In the genomic region with DNA sequence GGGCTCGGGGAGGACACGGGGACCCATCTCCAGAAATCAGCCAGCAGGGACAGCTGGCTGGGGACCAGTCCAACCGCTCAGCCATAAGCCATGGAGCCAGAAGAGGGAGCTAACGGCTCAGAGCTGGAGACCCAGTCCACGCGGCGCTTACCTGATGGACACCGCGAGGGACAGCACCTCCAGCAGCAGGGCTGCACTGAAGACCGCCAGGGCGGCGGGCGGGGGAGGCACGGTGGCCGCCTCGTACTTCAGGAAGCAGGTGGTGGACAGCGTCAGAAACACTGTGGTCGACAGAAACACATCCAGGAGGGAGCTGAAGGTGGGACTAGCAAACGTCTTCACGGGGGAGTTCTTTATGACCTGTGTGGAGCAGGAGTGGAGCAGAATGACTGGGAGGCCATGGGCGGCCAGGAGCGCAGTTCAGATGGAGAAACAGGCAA, we compare ENCODE assay signal across 8 cellular contexts.
DNase-seq lines count a peak whose midpoint lies in the region; ATAC-seq, FAIRE-seq and TF ChIP-seq lines count a peak whose summit lies in the region.

No MANE protein-coding gene starts in this region.

- no peak overlapping the region for H3K23ac ChIP-seq in IMR-90 (ENCODE audit: low read depth, low read length)

- H3K4me1 Mint-ChIP-seq in CD4-positive, CD25-positive, alpha-beta regulatory T cell = peaks cover 0 to 4% (median 2%) of the 10 kb centered on the region in 4 donors

- TF ChIP-seq RAD21 in IMR-90 (IDR thresholded peaks at IDR 0.05; ENCODE audit: low read length) (peak; percentile 92), K562 (CRISPR knock-in tag; conservative IDR thresholded peaks at IDR 0.05 in 1 of 2, IDR thresholded peaks at IDR 0.05 in 1 of 2) (peak; percentile 74 to 90)

- TF ChIP-seq CTCF in IMR-90 (conservative IDR thresholded peaks at IDR 0.05; ENCODE audit: low read depth, low read length) (peak; percentile 80), K562 (IDR thresholded peaks at IDR 0.05 in 2 of 3, conservative IDR thresholded peaks at IDR 0.05 in 1 of 3; ENCODE audit: insufficient read depth in 2 of 3, low read depth in 1 of 3, low read length in 3 of 3) (peak; percentile 84 to 95 (median 92))

- H3K4ac ChIP-seq in IMR-90 (ENCODE audit: low read depth, low read length) = peak overlapping the region; percentile 54

- H4K20me1 ChIP-seq in IMR-90 (ENCODE audit: insufficient read depth, low read length) (no peaks in the 10 kb centered on the region), K562 (replicated peaks; ENCODE audit: control insufficient read depth, insufficient read depth, low read length) (peaks cover 12% of the 10 kb centered on the region)

- peaks cover under 1% of the 10 kb centered on the region for H3K27me3 Mint-ChIP-seq in CD4-positive, CD25-positive, alpha-beta regulatory T cell

- peak overlapping the region; percentile 68 for H2AFZ ChIP-seq in IMR-90 (replicated peaks; ENCODE audit: low read length, poor library complexity)
- H2AFZ ChIP-seq in K562 (ENCODE audit: low read depth, low read length) = 0 out of 2 replicates have a peak overlapping the region, but pooled peaks have one; percentile 54

- H4K91ac ChIP-seq in IMR-90 (ENCODE audit: insufficient read depth, low read depth, low read length) = peak overlapping the region; percentile 68

- no peak overlapping the region for H4K5ac ChIP-seq in IMR-90 (ENCODE audit: low read depth, low read length)

- BruUV-seq in IMR-90 (replicated peaks; lab: Mats Ljungman, UMichigan) = no TSS peak
- BruUV-seq in K562 (replicated peaks; lab: Mats Ljungman, UMichigan) = no TSS peak

- dilution Hi-C loops in IMR-90 (cut with HindIII; ENCODE audit: low sequenced_read_pairs, unreplicated experiment) = no loop called here

- peaks cover 4 to 20% of the 10 kb centered on the region in 2 experiments; a peak in 2 of 4 replicates for H3K79me1 ChIP-seq in IMR-90 (ENCODE audit: low read depth in 1 of 2, low read length in 2 of 2)

- no peaks in the 10 kb centered on the region for H3K4me1 ChIP-seq in CD4-positive, CD25-positive, alpha-beta regulatory T cell (ENCODE audit: control insufficient read depth, insufficient read depth, low read length, poor library complexity, severe bottlenecking)
- H3K4me1 ChIP-seq in IMR-90 (ENCODE audit: control insufficient read depth, insufficient read depth, low read length) = peaks cover 13% of the 10 kb centered on the region
- H3K4me1 ChIP-seq in SJSA1 (replicated peaks) = peaks cover 23% of the 10 kb centered on the region
- H3K4me1 ChIP-seq in K562 (replicated peaks in 1 of 2; ENCODE audit: control insufficient read depth in 2 of 2, insufficient read depth in 2 of 2, low read length in 2 of 2) = peaks cover 0 to 38% of the 10 kb centered on the region in 2 experiments; a peak in 3 of 5 replicates

- H2BK120ac ChIP-seq in IMR-90 (ENCODE audit: low read depth, low read length) = 0 out of 2 replicates have a peak overlapping the region, but pooled peaks have one; percentile 38

- no peaks in the 10 kb centered on the region for H3K9me3 ChIP-seq in CD4-positive, CD25-positive, alpha-beta regulatory T cell (ENCODE audit: control insufficient read depth in 2 of 2, low read length in 2 of 2)
- H3K9me3 ChIP-seq in IMR-90 (ENCODE audit: control insufficient read depth, insufficient read depth, low read length) (no peaks in the 10 kb centered on the region), SJSA1 (replicated peaks) (no peaks in the 10 kb centered on the region), K562 (replicated peaks; ENCODE audit: control insufficient read depth, insufficient read depth, low read depth, low read length) (no peaks in the 10 kb centered on the region)

- no peak overlapping the region for H3K18ac ChIP-seq in IMR-90 (ENCODE audit: low read depth, low read length)

- TF ChIP-seq POLR2A in IMR-90 (IDR thresholded peaks at IDR 0.05; ENCODE audit: low read depth, low read length) (no peak), K562 (conservative IDR thresholded peaks at IDR 0.05) (no peak)

- H3K36me3 Mint-ChIP-seq in CD4-positive, CD25-positive, alpha-beta regulatory T cell = no peaks in the 10 kb centered on the region

- H3K4me2 ChIP-seq in IMR-90 (ENCODE audit: low read depth, low read length) (no peak overlapping the region), K562 (ENCODE audit: insufficient read depth, low read length) (peak overlapping the region; percentile 36)

- H2BK15ac ChIP-seq in IMR-90 (ENCODE audit: low read depth, low read length) = no peak overlapping the region

- H3K27me3 ChIP-seq in CD4-positive, CD25-positive, alpha-beta regulatory T cell (ENCODE audit: control insufficient read depth, insufficient read depth, low read length) = no peaks in the 10 kb centered on the region
- no peaks in the 10 kb centered on the region for H3K27me3 ChIP-seq in IMR-90 (ENCODE audit: control insufficient read depth, insufficient read depth, low read length)
- H3K27me3 ChIP-seq in SJSA1 (replicated peaks) = no peaks in the 10 kb centered on the region
- H3K27me3 ChIP-seq in K562 (ENCODE audit: control insufficient read depth in 2 of 2, insufficient read depth in 2 of 2, low read length in 2 of 2) = peaks cover 61 to 97% of the 10 kb centered on the region in 2 experiments

- POLR2A ChIA-PET in IMR-90 (lab: Charles Lee; ENCODE audit: unreplicated experiment) (interaction anchor here (0.8 kb wide), 1 partner anchor 30 kb away, joined by 3 read pairs; no protein-coding TSS in a partner anchor), K562 (lab: Yijun Ruan, JAX) (interaction anchor here (1.7 kb wide), 1 partner anchor 10 kb away, joined by 4 read pairs; no protein-coding TSS in a partner anchor)

- no peak overlapping the region for H3K4me3 ChIP-seq in CD4-positive, CD25-positive, alpha-beta regulatory T cell (ENCODE audit: low read depth, low read length)
- H3K4me3 ChIP-seq in IMR-90 (ENCODE audit: insufficient read depth, low read depth, low read length) = no peak overlapping the region
- H3K4me3 ChIP-seq in SJSA1 = no peak overlapping the region
- no peak overlapping the region for H3K4me3 ChIP-seq in K562

- WGBS in IMR-90 (ENCODE audit: extremely low coverage in 2 of 2, insufficient read length in 1 of 2), 2 experiments = 29% methylated on average over 10 of the region's 22 CpGs; no CpG with 5 or more reads in 1 of the 2 experiments
- WGBS in K562 (ENCODE audit: insufficient coverage, low coverage, missing lambda C conversion rate) = 2% methylated on average over 20 of the region's 22 CpGs

- no peaks in the 10 kb centered on the region for H3K36me3 ChIP-seq in CD4-positive, CD25-positive, alpha-beta regulatory T cell (ENCODE audit: control insufficient read depth, insufficient read depth, low read length)
- peaks cover 22% of the 10 kb centered on the region; the same call in 1 of the 2 replicates for H3K36me3 ChIP-seq in IMR-90 (ENCODE audit: control insufficient read depth, insufficient read depth, low read length)
- H3K36me3 ChIP-seq in SJSA1 = peaks cover 44% of the 10 kb centered on the region
- no peaks in the 10 kb centered on the region for H3K36me3 ChIP-seq in K562 (ENCODE audit: control insufficient read depth, insufficient read depth, low read length)

- peak in 1 of 2 donors; percentile 50 for ATAC-seq in CD4-positive, CD25-positive, alpha-beta regulatory T cell (ENCODE audit: low read depth in 2 of 2)
- peak; percentile 64 for ATAC-seq in IMR-90 (ENCODE audit: low read depth)
- peak; percentile 99 for ATAC-seq in K562
- no peak for ATAC-seq in GM18520 (IDR thresholded peaks at IDR 0.05; ENCODE audit: unreplicated experiment)
- no peak for ATAC-seq in GM18519 (IDR thresholded peaks at IDR 0.05; ENCODE audit: low FRiP score, unreplicated experiment)

- H3K14ac ChIP-seq in IMR-90 (replicated peaks; ENCODE audit: low read depth, low read length) = no peak overlapping the region

- in situ Hi-C loops in IMR-90 (cut with MboI; ENCODE audit: low sequenced_read_pairs) (loop anchor here (10.0 kb wide), 2 partner anchors 272 to 352 kb away; no protein-coding TSS in a partner anchor), K562 (cut with MboI) (loop anchor here (10.0 kb wide), 1 partner anchor 342 kb away; no protein-coding TSS in a partner anchor)

- no peak overlapping the region for H3K56ac ChIP-seq in IMR-90 (ENCODE audit: extremely low read depth, insufficient read depth, low read length)

- H3K9me1 ChIP-seq in IMR-90 (ENCODE audit: insufficient read depth, low read length) (0 out of 2 replicates have a peak, but pooled peaks cover 3% of the 10 kb centered on the region), K562 (ENCODE audit: control insufficient read depth, insufficient read depth, low read length) (no peaks in the 10 kb centered on the region)

- no peak overlapping the region for H2BK20ac ChIP-seq in IMR-90 (ENCODE audit: low read depth, low read length)

- peak overlapping the region; percentile 82 for H2AK9ac ChIP-seq in IMR-90 (replicated peaks; ENCODE audit: low read depth, low read length, poor library complexity)

- peak; percentile 89 for FAIRE-seq in K562 (lab: Jason Lieb, UNC)

- intact Hi-C loops in IMR-90 (cut with micrococcal nuclease) = loop anchor here (1.0 to 10.0 kb wide), 3 partner anchors 132 to 269 kb away; no protein-coding TSS in a partner anchor
- intact Hi-C loops in K562 (cut with micrococcal nuclease) = loop anchor here (1.0 to 10.0 kb wide), 4 partner anchors 212 to 422 kb away; no protein-coding TSS in a partner anchor

- H3K27ac ChIP-seq in CD4-positive, CD25-positive, alpha-beta regulatory T cell (ENCODE audit: insufficient read depth, low read length, poor library complexity, severe bottlenecking) = no peak overlapping the region
- H3K27ac ChIP-seq in IMR-90 (ENCODE audit: insufficient read depth, low read length) (no peak overlapping the region), SJSA1 (no peak overlapping the region), K562 (ENCODE audit: extremely low read depth, low read depth, low read length) (no peak overlapping the region)

- H3K9me3 Mint-ChIP-seq in CD4-positive, CD25-positive, alpha-beta regulatory T cell = peaks cover 0 to 1% (median 0%) of the 10 kb centered on the region in 7 donors

- no peak overlapping the region for H3K4me3 Mint-ChIP-seq in CD4-positive, CD25-positive, alpha-beta regulatory T cell

- H3K79me2 ChIP-seq in K562 (ENCODE audit: control insufficient read depth, insufficient read depth, low read length) = no peaks in the 10 kb centered on the region

- H4K8ac ChIP-seq in IMR-90 (ENCODE audit: low read depth in 2 of 2, low read length in 2 of 2) = peak overlapping the region in 1 of 2 experiments; percentile 26; a peak in 1 of 4 replicates

- DNase-seq in CD4-positive, CD25-positive, alpha-beta regulatory T cell = peak in 2 of 3 donors; percentile 13 to 53
- DNase-seq in IMR-90 = peak; percentile 69
- DNase-seq in SJSA1 (ENCODE audit: low read depth in 1 of 2, low spot score in 2 of 2) = peak; percentile 58 to 67
- DNase-seq in K562 (ENCODE audit: extremely low read depth in 1 of 4, low spot score in 3 of 4) = peak; percentile 78 to 82 (median 80)
- peak; percentile 69 for DNase-seq in iPS DF 19.7 (ENCODE audit: low read depth, low spot score)
- peak; percentile 23 for DNase-seq in stimulated activated CD4-positive, alpha-beta T cell treated with anti-CD3 and anti-CD28 coated beads, Interleukin-12 subunit alpha, Interleukin-12 subunit beta, amount 100 ng/mL, for 4 hours

- no peak overlapping the region for H3K27ac Mint-ChIP-seq in CD4-positive, CD25-positive, alpha-beta regulatory T cell

- no peak overlapping the region for H2BK5ac ChIP-seq in IMR-90 (ENCODE audit: low read depth, low read length, poor library complexity, severe bottlenecking)

- H3K9ac ChIP-seq in IMR-90 (ENCODE audit: low read depth, low read length) = no peak overlapping the region
- H3K9ac ChIP-seq in K562 (ENCODE audit: insufficient read depth in 1 of 2, low read depth in 2 of 2, low read length in 2 of 2) = peak overlapping the region in 1 of 2 experiments; percentile 9; a peak in 1 of 4 replicates

- CTCF ChIA-PET in IMR-90 (lab: Yijun Ruan, JAX) (interaction anchor here (0.5 to 2.0 kb wide), 6 partner anchors 25 to 271 kb away, joined by 3 to 11 read pairs (median 4); no protein-coding TSS in a partner anchor), K562 (lab: Yijun Ruan, JAX; ENCODE audit: low intra/inter-chr PET ratio) (interaction anchor here (1.3 kb wide), 2 partner anchors 271 to 419 kb away, joined by 3 to 10 read pairs; no protein-coding TSS in a partner anchor)

- no peak for TF ChIP-seq EP300 in K562 (IDR thresholded peaks at IDR 0.05; ENCODE audit: low read length)

- peak overlapping the region; percentile 41; the same call in 1 of the 2 replicates for H2AK5ac ChIP-seq in IMR-90 (ENCODE audit: low read depth, low read length)

Comparison
In these comparisons a context has a peak if more than half of its experiments do, and no peak if none do; other contexts are left out.
1. ATAC-seq: peak in IMR-90 (single experiment) and K562 (single experiment); none in GM18520 (single experiment) and GM18519 (single experiment).
2. DNase-seq: peak in every context shown above with its lines; median percentile 80 in K562; 69 in IMR-90; 69 in iPS DF 19.7; 62 in SJSA1; 33 in CD4-positive, CD25-positive, alpha-beta regulatory T cell; 23 in stimulated activated CD4-positive, alpha-beta T cell treated with anti-CD3 and anti-CD28 coated beads, Interleukin-12 subunit alpha, Interleukin-12 subunit beta, amount 100 ng/mL, for 4 hours.